Comparison of ENCODE assay signal across 24 cellular contexts in the genomic region with DNA sequence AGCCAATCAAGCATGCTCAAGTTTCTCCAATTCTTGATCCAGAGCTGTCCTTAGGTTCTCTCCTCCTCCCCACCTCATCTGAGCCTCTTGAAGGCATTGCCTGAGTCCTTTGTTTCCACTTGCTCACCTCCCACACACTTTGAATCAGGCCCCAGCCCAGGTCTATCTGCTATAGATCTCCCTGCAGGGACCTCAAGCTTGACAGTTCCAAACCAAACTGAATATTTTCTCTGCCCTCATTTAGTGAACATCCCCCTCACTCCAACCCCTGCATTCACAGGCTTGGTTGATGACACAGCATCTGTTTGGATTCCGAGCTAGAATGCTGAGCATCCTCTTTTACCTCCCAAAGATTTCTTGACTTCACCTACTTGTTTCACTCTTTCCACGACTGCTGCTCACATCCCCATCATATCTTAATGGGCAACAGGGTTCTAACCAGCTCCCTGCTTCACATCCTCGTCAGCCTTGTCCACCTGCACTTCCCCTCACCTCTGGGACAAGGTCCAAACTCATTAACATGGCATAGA.
"Had no signal": no experiment of that assay in that cellular context is flagged by ENCODE, and none has a peak within 500 bp of the region (broad histone marks: within the 10 kb centered on the region; RNA-seq: fewer than 3 reads in every experiment).

No MANE protein-coding gene starts in this region.

- H3K4me3 ChIP-seq: dorsolateral prefrontal cortex, gastrocnemius medialis, lung, ovary, psoas muscle, sigmoid colon, skin epidermis, stomach, thyroid gland had no signal

- H3K9me3 ChIP-seq: gastrocnemius medialis, ovary, psoas muscle, sigmoid colon, stomach, thyroid gland had no signal

- H3K4me1 Mint-ChIP-seq: naive thymus-derived CD8-positive, alpha-beta T cell; nephron progenitor cell; stimulated activated naive B cell treated with anti-CD40 and anti-IgM and Interleukin-4, amounts not matched to agents 10 μg/mL and 1 μg/mL and 100 μg/mL, for 72 hours had no signal

- DNase-seq: dorsolateral prefrontal cortex; effector CD4-positive, alpha-beta T cell; foreskin fibroblast; gastrocnemius medialis; kidney; mesendoderm; midbrain; naive thymus-derived CD8-positive, alpha-beta T cell; nephron progenitor cell; occipital lobe; ovary; posterior cingulate gyrus; psoas muscle; right cardiac atrium; sigmoid colon; stimulated activated CD4-positive, alpha-beta T cell treated with anti-CD3 and anti-CD28 coated beads, Interleukin-15, amount 100 ng/mL, for 24 hours; stimulated activated CD4-positive, alpha-beta T cell treated with anti-CD3 and anti-CD28 coated beads, Interleukin-2, amount 100 ng/mL, for 48 hours; stimulated activated naive B cell treated with anti-CD40 and anti-IgM and Interleukin-4, amounts not matched to agents 10 μg/mL and 1 μg/mL and 100 μg/mL, for 72 hours; stomach; thyroid gland; trophoblast cell had no signal

- H3K27ac Mint-ChIP-seq: naive thymus-derived CD8-positive, alpha-beta T cell; nephron progenitor cell; stimulated activated naive B cell treated with anti-CD40 and anti-IgM and Interleukin-4, amounts not matched to agents 10 μg/mL and 1 μg/mL and 100 μg/mL, for 72 hours had no signal

- H3K9me3 Mint-ChIP-seq: naive thymus-derived CD8-positive, alpha-beta T cell; nephron progenitor cell; stimulated activated naive B cell treated with anti-CD40 and anti-IgM and Interleukin-4, amounts not matched to agents 10 μg/mL and 1 μg/mL and 100 μg/mL, for 72 hours had no signal

- H3K27me3 ChIP-seq: gastrocnemius medialis, ovary, sigmoid colon, stomach, thyroid gland had no signal

- H3K27ac ChIP-seq: dorsolateral prefrontal cortex, gastrocnemius medialis, ovary, psoas muscle, sigmoid colon, stomach, thyroid gland had no signal

- H3K36me3 Mint-ChIP-seq: naive thymus-derived CD8-positive, alpha-beta T cell; stimulated activated naive B cell treated with anti-CD40 and anti-IgM and Interleukin-4, amounts not matched to agents 10 μg/mL and 1 μg/mL and 100 μg/mL, for 72 hours had no signal

- H3K36me3 ChIP-seq: gastrocnemius medialis, ovary, sigmoid colon, stomach, thyroid gland had no signal

- H3K4me1 ChIP-seq: gastrocnemius medialis, psoas muscle had no signal

- H3K4me3 Mint-ChIP-seq: naive thymus-derived CD8-positive, alpha-beta T cell; nephron progenitor cell; stimulated activated naive B cell treated with anti-CD40 and anti-IgM and Interleukin-4, amounts not matched to agents 10 μg/mL and 1 μg/mL and 100 μg/mL, for 72 hours had no signal

- FAIRE-seq: colon, kidney had no signal
